ENCODE assay signal across 8 cellular contexts in genomic region chr15:41969851-41970431, GRCh38. TPM values are rescaled to one million over a fixed set of nuclear protein-coding genes. Genes with fewer than 3 reads are reported as not detected.
DNase-seq lines count a peak whose midpoint lies in the region; ATAC-seq and TF ChIP-seq lines count a peak whose summit lies in the region.

No MANE protein-coding gene starts in this region.

- peak; percentile 76 for DNase-seq in activated effector memory CD4-positive, alpha-beta T cell treated with anti-CD3 and anti-CD28 coated beads, Interleukin-2, amount 50 U/mL, for 16 hours
- DNase-seq in lung microvascular endothelial cell (ENCODE audit: low read depth in 2 of 2) (peak; percentile 33 to 63), NCI-H146 treated with DMSO at 0.1 percent for 48 hours (lab: John Stamatoyannopoulos, UW; ENCODE audit: unreplicated experiment) (no peak), NK-92 (lab: John Stamatoyannopoulos, UW; ENCODE audit: unreplicated experiment) (no peak), glutamatergic neuron (no peak)
- DNase-seq in NK-92 treated with Interleukin-12 subunit alpha and Interleukin-12 subunit beta, amount 100 ng/mL, for 24 hours (lab: John Stamatoyannopoulos, UW), result no peak

- peaks cover 65% of the 10 kb centered on the region for H3K79me2 ChIP-seq in ACC112 (ENCODE audit: control insufficient read depth, insufficient read depth, low read length, unreplicated experiment)

- no peak overlapping the region for H3K4me3 Mint-ChIP-seq in glutamatergic neuron (ENCODE audit: unreplicated experiment)

- TF ChIP-seq CTCF in glutamatergic neuron (IDR thresholded peaks at IDR 0.05; ENCODE audit: partially characterized antibody, unreplicated experiment), result no peak

- peaks cover 5% of the 10 kb centered on the region for H3K9me3 Mint-ChIP-seq in glutamatergic neuron (ENCODE audit: unreplicated experiment)

- H2AFZ ChIP-seq in ACC112 (ENCODE audit: low read length, unreplicated experiment), result no peak overlapping the region

- H3K4me3 ChIP-seq in ACC112 (ENCODE audit: low read depth, low read length), result peak overlapping the region; percentile 91

- peaks cover 12% of the 10 kb centered on the region for H3K27me3 Mint-ChIP-seq in glutamatergic neuron (ENCODE audit: unreplicated experiment)

- H3K36me3 ChIP-seq in ACC112 (ENCODE audit: insufficient read depth, low read length), result no peaks in the 10 kb centered on the region

- no peaks in the 10 kb centered on the region for H3K36me3 Mint-ChIP-seq in glutamatergic neuron (ENCODE audit: unreplicated experiment)

- ATAC-seq in HG03097 (IDR thresholded peaks at IDR 0.05; ENCODE audit: low FRiP score, unreplicated experiment), result peak; percentile 22

- H3K4me1 Mint-ChIP-seq in glutamatergic neuron (ENCODE audit: low read depth, unreplicated experiment), result peaks cover 5% of the 10 kb centered on the region

- H3K27me3 ChIP-seq in ACC112 (ENCODE audit: insufficient read depth, low read length), result no peaks in the 10 kb centered on the region

- H3K4me1 ChIP-seq in ACC112 (ENCODE audit: control insufficient read depth, insufficient read depth, low read length, unreplicated experiment), result peaks cover 34% of the 10 kb centered on the region

- no peak overlapping the region for H3K27ac ChIP-seq in ACC112 (ENCODE audit: low read depth, low read length)

- no peak overlapping the region for H3K27ac Mint-ChIP-seq in glutamatergic neuron (ENCODE audit: unreplicated experiment)

RNA-seq across cellular contexts. Expression of gene EHD4, which starts 2.4 kb away (rescaled TPM):
- total RNA-seq in lung microvascular endothelial cell (54.6 and 71.7 TPM in 2 replicates), glutamatergic neuron (ENCODE audit: unreplicated experiment) (4.0 TPM)

RNA-seq across cellular contexts. Expression of gene PLA2G4E, which starts 50.9 kb away (rescaled TPM):
- total RNA-seq in lung microvascular endothelial cell, result not detected in 2 replicates
- total RNA-seq in glutamatergic neuron (ENCODE audit: unreplicated experiment), result 1.0 TPM

Comparison
In these comparisons a context has a peak if more than half of its experiments do, and no peak if none do; other contexts are left out.
1. DNase-seq: peak in activated effector memory CD4-positive, alpha-beta T cell treated with anti-CD3 and anti-CD28 coated beads, Interleukin-2, amount 50 U/mL, for 16 hours (single experiment) and lung microvascular endothelial cell (2 of 2); none in NCI-H146 treated with DMSO at 0.1 percent for 48 hours (single experiment), NK-92 (single experiment), NK-92 treated with Interleukin-12 subunit alpha and Interleukin-12 subunit beta, amount 100 ng/mL, for 24 hours (single experiment) and glutamatergic neuron (single experiment).
2. RNA of gene EHD4, which starts 2.4 kb away (total RNA-seq): 54.6 to 71.7 TPM in lung microvascular endothelial cell; 4.0 TPM in glutamatergic neuron (single experiment); every median in the first group is over 10 times any median in the second.